Comparison of ENCODE assay signal across 9 cellular contexts in genomic region chr10:83680470-83680891, GRCh38.
DNase-seq lines count a peak whose midpoint lies in the region; ATAC-seq and TF ChIP-seq lines count a peak whose summit lies in the region.
"Had no signal": no experiment of that assay in that cellular context is flagged by ENCODE, and none has a peak within 500 bp of the region (broad histone marks: within the 10 kb centered on the region; RNA-seq: fewer than 3 reads in every experiment).

No MANE protein-coding gene starts in this region.

- H3K27ac Mint-ChIP-seq in natural killer cell treated with Interleukin-12 subunit alpha and Interleukin-12 subunit beta and Interleukin-15 and Interleukin-18, amount 100 ng/mL, for 72 hours = no peak overlapping the region
- no peak overlapping the region for H3K27ac Mint-ChIP-seq in natural killer cell
- no peak overlapping the region for H3K27ac Mint-ChIP-seq in stimulated activated naive CD8-positive, alpha-beta T cell treated with anti-CD3 and anti-CD28 coated beads, Interleukin-15, amount 100 ng/mL, for 72 hours
- H3K27ac Mint-ChIP-seq: stimulated activated naive CD8-positive, alpha-beta T cell treated with anti-CD3 and anti-CD28 coated beads, Interleukin-15, Interleukin-2, amounts not matched to agents 100 ng/mL and 50 ng/mL, for 24 hours had no signal

- no peaks in the 10 kb centered on the region for H3K27me3 ChIP-seq in stomach
- no peaks in the 10 kb centered on the region for H3K27me3 ChIP-seq in spleen (replicated peaks in 1 of 7)

- H3K27ac ChIP-seq in stomach (no peak overlapping the region), spleen (no peak overlapping the region)

- TF ChIP-seq CTCF in natural killer cell (IDR thresholded peaks at IDR 0.05) (no peak), omental fat pad (IDR thresholded peaks at IDR 0.05) (no peak), stomach (IDR thresholded peaks at IDR 0.05) (no peak), spleen (IDR thresholded peaks at IDR 0.05 in 8 of 11, conservative IDR thresholded peaks at IDR 0.05 in 3 of 11) (no peak)

- H3K4me3 Mint-ChIP-seq in natural killer cell treated with Interleukin-12 subunit alpha and Interleukin-12 subunit beta and Interleukin-15 and Interleukin-18, amount 100 ng/mL, for 72 hours = peak overlapping the region; percentile 36
- no peak overlapping the region for H3K4me3 Mint-ChIP-seq in natural killer cell
- H3K4me3 Mint-ChIP-seq in stimulated activated naive CD8-positive, alpha-beta T cell treated with anti-CD3 and anti-CD28 coated beads, Interleukin-15, amount 100 ng/mL, for 72 hours = no peak overlapping the region
- H3K4me3 Mint-ChIP-seq: stimulated activated naive CD8-positive, alpha-beta T cell treated with anti-CD3 and anti-CD28 coated beads, Interleukin-15, Interleukin-2, amounts not matched to agents 100 ng/mL and 50 ng/mL, for 24 hours had no signal

- DNase-seq in natural killer cell treated with Interleukin-12 subunit alpha and Interleukin-12 subunit beta and Interleukin-15 and Interleukin-18, amount 100 ng/mL, for 72 hours (ENCODE audit: low spot score) = no peak
- DNase-seq in natural killer cell (no peak), NAMALWA (ENCODE audit: low spot score) (peak; percentile 55), omental fat pad (ENCODE audit: low spot score) (no peak), stomach (no peak), spleen (no peak)
- peak; percentile 5 to 18 for DNase-seq in stimulated activated naive CD8-positive, alpha-beta T cell treated with anti-CD3 and anti-CD28 coated beads, Interleukin-15, amount 100 ng/mL, for 72 hours

- no peaks in the 10 kb centered on the region for H3K27me3 Mint-ChIP-seq in natural killer cell treated with Interleukin-12 subunit alpha and Interleukin-12 subunit beta and Interleukin-15 and Interleukin-18, amount 100 ng/mL, for 72 hours
- no peaks in the 10 kb centered on the region for H3K27me3 Mint-ChIP-seq in natural killer cell (ENCODE audit: low read depth in 2 of 2)
- no peaks in the 10 kb centered on the region for H3K27me3 Mint-ChIP-seq in stimulated activated naive CD8-positive, alpha-beta T cell treated with anti-CD3 and anti-CD28 coated beads, Interleukin-15, amount 100 ng/mL, for 72 hours
- H3K27me3 Mint-ChIP-seq: stimulated activated naive CD8-positive, alpha-beta T cell treated with anti-CD3 and anti-CD28 coated beads, Interleukin-15, Interleukin-2, amounts not matched to agents 100 ng/mL and 50 ng/mL, for 24 hours had no signal

- H3K9me3 ChIP-seq in stomach = no peaks in the 10 kb centered on the region
- H3K9me3 ChIP-seq in spleen = no peaks in the 10 kb centered on the region

- H3K9me3 Mint-ChIP-seq in natural killer cell treated with Interleukin-12 subunit alpha and Interleukin-12 subunit beta and Interleukin-15 and Interleukin-18, amount 100 ng/mL, for 72 hours = no peaks in the 10 kb centered on the region
- H3K9me3 Mint-ChIP-seq in natural killer cell = peaks cover 3% of the 10 kb centered on the region in 2 donors
- no peaks in the 10 kb centered on the region for H3K9me3 Mint-ChIP-seq in stimulated activated naive CD8-positive, alpha-beta T cell treated with anti-CD3 and anti-CD28 coated beads, Interleukin-15, amount 100 ng/mL, for 72 hours

- ATAC-seq in natural killer cell treated with Interleukin-12 subunit alpha and Interleukin-12 subunit beta and Interleukin-15 and Interleukin-18, amount 100 ng/mL, for 72 hours = peak in 1 of 2 donors; percentile 77
- ATAC-seq in natural killer cell = no peak
- ATAC-seq in HG02642 (IDR thresholded peaks at IDR 0.05; ENCODE audit: poor library complexity, unreplicated experiment) = peak; percentile 97
- ATAC-seq in stimulated activated naive CD8-positive, alpha-beta T cell treated with anti-CD3 and anti-CD28 coated beads, Interleukin-15, amount 100 ng/mL, for 72 hours = peak; percentile 93
- no peak for ATAC-seq in omental fat pad (ENCODE audit: low FRiP score)

- no peak overlapping the region for H3K4me3 ChIP-seq in stomach
- no peak overlapping the region for H3K4me3 ChIP-seq in spleen

- H3K36me3 Mint-ChIP-seq in natural killer cell treated with Interleukin-12 subunit alpha and Interleukin-12 subunit beta and Interleukin-15 and Interleukin-18, amount 100 ng/mL, for 72 hours = no peaks in the 10 kb centered on the region
- H3K36me3 Mint-ChIP-seq in natural killer cell = no peaks in the 10 kb centered on the region

- no peaks in the 10 kb centered on the region for H3K36me3 ChIP-seq in stomach
- H3K36me3 ChIP-seq in spleen = no peaks in the 10 kb centered on the region

- WGBS in stomach, 5 donors = 56 to 64% (median 61%) methylated on average over 7 of the region's 7 CpGs
- WGBS in spleen, 5 donors = 41 to 50% (median 48%) methylated on average over 7 of the region's 7 CpGs

- TF ChIP-seq EP300 in stomach (IDR thresholded peaks at IDR 0.05) = no peak

- H3K4me1 ChIP-seq in stomach (no peaks in the 10 kb centered on the region), spleen (no peaks in the 10 kb centered on the region)

- peaks cover 0 to 6% of the 10 kb centered on the region in 2 donors for H3K4me1 Mint-ChIP-seq in natural killer cell treated with Interleukin-12 subunit alpha and Interleukin-12 subunit beta and Interleukin-15 and Interleukin-18, amount 100 ng/mL, for 72 hours (ENCODE audit: low read depth in 2 of 2)
- H3K4me1 Mint-ChIP-seq in natural killer cell = no peaks in the 10 kb centered on the region
- peaks cover 14% of the 10 kb centered on the region for H3K4me1 Mint-ChIP-seq in stimulated activated naive CD8-positive, alpha-beta T cell treated with anti-CD3 and anti-CD28 coated beads, Interleukin-15, amount 100 ng/mL, for 72 hours

- TF ChIP-seq POLR2A in stomach (IDR thresholded peaks at IDR 0.05) = no peak
- TF ChIP-seq POLR2A in spleen (IDR thresholded peaks at IDR 0.05) = no peak

- intact Hi-C loops in natural killer cell (cut with micrococcal nuclease) (no loop called here), stomach (cut with DNase I; ENCODE audit: low total_unique reads) (no loop called here), spleen (cut with DNase I; ENCODE audit: low total_unique reads) (no loop called here)

Comparison
In these comparisons a context has a peak if more than half of its experiments do, and no peak if none do; other contexts are left out.
1. ATAC-seq: peak in HG02642 (single experiment) and stimulated activated naive CD8-positive, alpha-beta T cell treated with anti-CD3 and anti-CD28 coated beads, Interleukin-15, amount 100 ng/mL, for 72 hours (single experiment); none in natural killer cell (0 of 3) and omental fat pad (single experiment).
2. DNase-seq: peak in NAMALWA (single experiment) and stimulated activated naive CD8-positive, alpha-beta T cell treated with anti-CD3 and anti-CD28 coated beads, Interleukin-15, amount 100 ng/mL, for 72 hours (2 of 2); none in natural killer cell treated with Interleukin-12 subunit alpha and Interleukin-12 subunit beta and Interleukin-15 and Interleukin-18, amount 100 ng/mL, for 72 hours (single experiment), natural killer cell (single experiment), omental fat pad (single experiment), stomach (single experiment) and spleen (single experiment).